In the genomic region with DNA sequence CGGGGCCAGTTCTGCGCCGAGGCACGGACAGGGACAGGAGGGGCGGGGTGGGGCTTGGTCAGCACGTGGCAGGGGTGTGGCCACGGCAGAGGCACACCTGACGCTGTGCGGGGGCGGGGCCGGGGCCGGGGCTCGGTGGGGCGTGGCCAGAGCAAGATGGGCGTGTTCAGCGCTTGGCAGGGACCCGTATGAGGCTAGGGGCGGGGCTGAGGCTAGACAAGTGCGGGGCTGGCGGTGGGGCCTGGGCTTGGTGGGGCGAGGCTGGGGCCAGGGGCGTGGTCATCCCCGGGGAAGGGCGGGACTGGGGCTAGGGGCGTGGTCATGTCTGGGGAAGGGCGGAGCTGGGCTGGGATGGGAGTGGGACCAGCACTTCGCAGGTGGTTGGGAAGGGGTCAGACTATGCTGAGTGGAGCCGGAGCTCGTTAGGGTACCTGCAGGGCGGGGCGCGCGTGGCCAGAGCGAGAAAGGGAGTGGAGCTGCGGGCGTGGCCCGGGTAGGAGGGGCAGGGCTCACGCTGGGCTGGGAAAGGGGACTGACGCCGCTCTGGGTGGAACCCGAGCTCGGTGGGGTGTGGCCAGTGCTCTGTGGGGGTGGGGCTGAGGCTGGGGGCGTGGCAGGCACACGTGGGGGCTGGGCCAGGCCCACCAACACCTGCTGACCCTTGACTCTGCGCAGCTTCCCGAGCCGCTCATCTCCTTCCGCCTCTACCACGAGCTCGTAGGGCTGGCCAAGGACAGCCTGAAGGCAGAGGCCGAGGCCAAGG, we compare ENCODE assay signal across 1 cellular context.
TF ChIP-seq lines count a peak whose summit lies in the region.

No MANE protein-coding gene starts in this region.

TF ChIP-seq in K562, 482 proteins besides CTCF, POLR2A, EP300 and RAD21 (continued from another document and continues in another):
- TF ChIP-seq, protein P1, sequence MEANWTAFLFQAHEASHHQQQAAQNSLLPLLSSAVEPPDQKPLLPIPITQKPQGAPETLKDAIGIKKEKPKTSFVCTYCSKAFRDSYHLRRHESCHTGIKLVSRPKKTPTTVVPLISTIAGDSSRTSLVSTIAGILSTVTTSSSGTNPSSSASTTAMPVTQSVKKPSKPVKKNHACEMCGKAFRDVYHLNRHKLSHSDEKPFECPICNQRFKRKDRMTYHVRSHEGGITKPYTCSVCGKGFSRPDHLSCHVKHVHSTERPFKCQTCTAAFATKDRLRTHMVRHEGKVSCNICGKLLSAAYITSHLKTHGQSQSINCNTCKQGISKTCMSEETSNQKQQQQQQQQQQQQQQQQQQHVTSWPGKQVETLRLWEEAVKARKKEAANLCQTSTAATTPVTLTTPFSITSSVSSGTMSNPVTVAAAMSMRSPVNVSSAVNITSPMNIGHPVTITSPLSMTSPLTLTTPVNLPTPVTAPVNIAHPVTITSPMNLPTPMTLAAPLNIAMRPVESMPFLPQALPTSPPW (CRISPR knock-in tag; IDR thresholded peaks at IDR 0.05): peak; percentile 85
- no peak for TF ChIP-seq ZNF347 (CRISPR knock-in tag; IDR thresholded peaks at IDR 0.05; ENCODE audit: low read depth)
- no peak for TF ChIP-seq JUN (IDR thresholded peaks at IDR 0.05; ENCODE audit: borderline replicate concordance, low read depth, low read length)
- TF ChIP-seq JUN (CRISPR knock-in tag; IDR thresholded peaks at IDR 0.05; ENCODE audit: borderline replicate concordance): 0 out of 2 replicates have a peak, but pooled peaks have one; percentile 51
- TF ChIP-seq ELF4 (CRISPR knock-in tag; IDR thresholded peaks at IDR 0.05): peak; percentile 42; the same call in 1 of the 2 replicates
- TF ChIP-seq TRIM28 (IDR thresholded peaks at IDR 0.05): no peak
- TF ChIP-seq, protein P2, sequence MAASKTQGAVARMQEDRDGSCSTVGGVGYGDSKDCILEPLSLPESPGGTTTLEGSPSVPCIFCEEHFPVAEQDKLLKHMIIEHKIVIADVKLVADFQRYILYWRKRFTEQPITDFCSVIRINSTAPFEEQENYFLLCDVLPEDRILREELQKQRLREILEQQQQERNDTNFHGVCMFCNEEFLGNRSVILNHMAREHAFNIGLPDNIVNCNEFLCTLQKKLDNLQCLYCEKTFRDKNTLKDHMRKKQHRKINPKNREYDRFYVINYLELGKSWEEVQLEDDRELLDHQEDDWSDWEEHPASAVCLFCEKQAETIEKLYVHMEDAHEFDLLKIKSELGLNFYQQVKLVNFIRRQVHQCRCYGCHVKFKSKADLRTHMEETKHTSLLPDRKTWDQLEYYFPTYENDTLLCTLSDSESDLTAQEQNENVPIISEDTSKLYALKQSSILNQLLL (CRISPR knock-in tag; IDR thresholded peaks at IDR 0.05; ENCODE audit: borderline replicate concordance): no peak
- TF ChIP-seq, protein P3, sequence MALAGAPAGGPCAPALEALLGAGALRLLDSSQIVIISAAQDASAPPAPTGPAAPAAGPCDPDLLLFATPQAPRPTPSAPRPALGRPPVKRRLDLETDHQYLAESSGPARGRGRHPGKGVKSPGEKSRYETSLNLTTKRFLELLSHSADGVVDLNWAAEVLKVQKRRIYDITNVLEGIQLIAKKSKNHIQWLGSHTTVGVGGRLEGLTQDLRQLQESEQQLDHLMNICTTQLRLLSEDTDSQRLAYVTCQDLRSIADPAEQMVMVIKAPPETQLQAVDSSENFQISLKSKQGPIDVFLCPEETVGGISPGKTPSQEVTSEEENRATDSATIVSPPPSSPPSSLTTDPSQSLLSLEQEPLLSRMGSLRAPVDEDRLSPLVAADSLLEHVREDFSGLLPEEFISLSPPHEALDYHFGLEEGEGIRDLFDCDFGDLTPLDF (CRISPR knock-in tag; IDR thresholded peaks at IDR 0.05): 0 out of 2 replicates have a peak, but pooled peaks have one; percentile 54
- TF ChIP-seq NR3C1 (CRISPR knock-in tag; IDR thresholded peaks at IDR 0.05): no peak
- TF ChIP-seq SIN3A (IDR thresholded peaks at IDR 0.05; ENCODE audit: borderline replicate concordance in 2 of 2, control insufficient read depth in 1 of 2, low read depth in 2 of 2, low read length in 2 of 2): peak; percentile 90 to 95; a peak in 3 of 4 replicates
- no peak for TF ChIP-seq ZNF717 (CRISPR knock-in tag; IDR thresholded peaks at IDR 0.05)
- peak; percentile 23; the same call in 1 of the 2 replicates for TF ChIP-seq CEBPG (CRISPR knock-in tag; IDR thresholded peaks at IDR 0.05)
- TF ChIP-seq CEBPG (tag; conservative IDR thresholded peaks at IDR 0.05 in 1 of 2, IDR thresholded peaks at IDR 0.05 in 1 of 2): no peak
- TF ChIP-seq, protein P4, sequence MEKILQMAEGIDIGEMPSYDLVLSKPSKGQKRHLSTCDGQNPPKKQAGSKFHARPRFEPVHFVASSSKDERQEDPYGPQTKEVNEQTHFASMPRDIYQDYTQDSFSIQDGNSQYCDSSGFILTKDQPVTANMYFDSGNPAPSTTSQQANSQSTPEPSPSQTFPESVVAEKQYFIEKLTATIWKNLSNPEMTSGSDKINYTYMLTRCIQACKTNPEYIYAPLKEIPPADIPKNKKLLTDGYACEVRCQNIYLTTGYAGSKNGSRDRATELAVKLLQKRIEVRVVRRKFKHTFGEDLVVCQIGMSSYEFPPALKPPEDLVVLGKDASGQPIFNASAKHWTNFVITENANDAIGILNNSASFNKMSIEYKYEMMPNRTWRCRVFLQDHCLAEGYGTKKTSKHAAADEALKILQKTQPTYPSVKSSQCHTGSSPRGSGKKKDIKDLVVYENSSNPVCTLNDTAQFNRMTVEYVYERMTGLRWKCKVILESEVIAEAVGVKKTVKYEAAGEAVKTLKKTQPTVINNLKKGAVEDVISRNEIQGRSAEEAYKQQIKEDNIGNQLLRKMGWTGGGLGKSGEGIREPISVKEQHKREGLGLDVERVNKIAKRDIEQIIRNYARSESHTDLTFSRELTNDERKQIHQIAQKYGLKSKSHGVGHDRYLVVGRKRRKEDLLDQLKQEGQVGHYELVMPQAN (IDR thresholded peaks at IDR 0.05; ENCODE audit: borderline replicate concordance): peak; percentile 89
- TF ChIP-seq, protein P5, sequence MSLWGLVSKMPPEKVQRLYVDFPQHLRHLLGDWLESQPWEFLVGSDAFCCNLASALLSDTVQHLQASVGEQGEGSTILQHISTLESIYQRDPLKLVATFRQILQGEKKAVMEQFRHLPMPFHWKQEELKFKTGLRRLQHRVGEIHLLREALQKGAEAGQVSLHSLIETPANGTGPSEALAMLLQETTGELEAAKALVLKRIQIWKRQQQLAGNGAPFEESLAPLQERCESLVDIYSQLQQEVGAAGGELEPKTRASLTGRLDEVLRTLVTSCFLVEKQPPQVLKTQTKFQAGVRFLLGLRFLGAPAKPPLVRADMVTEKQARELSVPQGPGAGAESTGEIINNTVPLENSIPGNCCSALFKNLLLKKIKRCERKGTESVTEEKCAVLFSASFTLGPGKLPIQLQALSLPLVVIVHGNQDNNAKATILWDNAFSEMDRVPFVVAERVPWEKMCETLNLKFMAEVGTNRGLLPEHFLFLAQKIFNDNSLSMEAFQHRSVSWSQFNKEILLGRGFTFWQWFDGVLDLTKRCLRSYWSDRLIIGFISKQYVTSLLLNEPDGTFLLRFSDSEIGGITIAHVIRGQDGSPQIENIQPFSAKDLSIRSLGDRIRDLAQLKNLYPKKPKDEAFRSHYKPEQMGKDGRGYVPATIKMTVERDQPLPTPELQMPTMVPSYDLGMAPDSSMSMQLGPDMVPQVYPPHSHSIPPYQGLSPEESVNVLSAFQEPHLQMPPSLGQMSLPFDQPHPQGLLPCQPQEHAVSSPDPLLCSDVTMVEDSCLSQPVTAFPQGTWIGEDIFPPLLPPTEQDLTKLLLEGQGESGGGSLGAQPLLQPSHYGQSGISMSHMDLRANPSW (CRISPR knock-in tag; IDR thresholded peaks at IDR 0.05): no peak
- TF ChIP-seq ATF7 (IDR thresholded peaks at IDR 0.05): peak; percentile 28; the same call in 1 of the 2 replicates
- peak; percentile 96 for TF ChIP-seq SP1 (CRISPR knock-in tag; IDR thresholded peaks at IDR 0.05)
- TF ChIP-seq, protein P6, sequence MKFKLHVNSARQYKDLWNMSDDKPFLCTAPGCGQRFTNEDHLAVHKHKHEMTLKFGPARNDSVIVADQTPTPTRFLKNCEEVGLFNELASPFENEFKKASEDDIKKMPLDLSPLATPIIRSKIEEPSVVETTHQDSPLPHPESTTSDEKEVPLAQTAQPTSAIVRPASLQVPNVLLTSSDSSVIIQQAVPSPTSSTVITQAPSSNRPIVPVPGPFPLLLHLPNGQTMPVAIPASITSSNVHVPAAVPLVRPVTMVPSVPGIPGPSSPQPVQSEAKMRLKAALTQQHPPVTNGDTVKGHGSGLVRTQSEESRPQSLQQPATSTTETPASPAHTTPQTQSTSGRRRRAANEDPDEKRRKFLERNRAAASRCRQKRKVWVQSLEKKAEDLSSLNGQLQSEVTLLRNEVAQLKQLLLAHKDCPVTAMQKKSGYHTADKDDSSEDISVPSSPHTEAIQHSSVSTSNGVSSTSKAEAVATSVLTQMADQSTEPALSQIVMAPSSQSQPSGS (CRISPR knock-in tag; IDR thresholded peaks at IDR 0.05): 0 out of 2 replicates have a peak, but pooled peaks have one; percentile 20
- TF ChIP-seq MECOM (CRISPR knock-in tag; IDR thresholded peaks at IDR 0.05): no peak
- no peak for TF ChIP-seq ETV6 (IDR thresholded peaks at IDR 0.05; ENCODE audit: borderline replicate concordance in 1 of 2, low read depth in 2 of 2, low read length in 1 of 2)
- no peak for TF ChIP-seq ETV6 (CRISPR knock-in tag; IDR thresholded peaks at IDR 0.05; ENCODE audit: borderline replicate concordance)
- TF ChIP-seq SAP30 (IDR thresholded peaks at IDR 0.05; ENCODE audit: borderline replicate concordance, insufficient read depth, low read depth, low read length, poor library complexity, severe bottlenecking): peak; percentile 92
- TF ChIP-seq, protein P7, sequence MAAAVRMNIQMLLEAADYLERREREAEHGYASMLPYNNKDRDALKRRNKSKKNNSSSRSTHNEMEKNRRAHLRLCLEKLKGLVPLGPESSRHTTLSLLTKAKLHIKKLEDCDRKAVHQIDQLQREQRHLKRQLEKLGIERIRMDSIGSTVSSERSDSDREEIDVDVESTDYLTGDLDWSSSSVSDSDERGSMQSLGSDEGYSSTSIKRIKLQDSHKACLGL (CRISPR knock-in tag; IDR thresholded peaks at IDR 0.05; ENCODE audit: borderline replicate concordance, poor library complexity, severe bottlenecking): peak; percentile 77
- TF ChIP-seq, protein P8, sequence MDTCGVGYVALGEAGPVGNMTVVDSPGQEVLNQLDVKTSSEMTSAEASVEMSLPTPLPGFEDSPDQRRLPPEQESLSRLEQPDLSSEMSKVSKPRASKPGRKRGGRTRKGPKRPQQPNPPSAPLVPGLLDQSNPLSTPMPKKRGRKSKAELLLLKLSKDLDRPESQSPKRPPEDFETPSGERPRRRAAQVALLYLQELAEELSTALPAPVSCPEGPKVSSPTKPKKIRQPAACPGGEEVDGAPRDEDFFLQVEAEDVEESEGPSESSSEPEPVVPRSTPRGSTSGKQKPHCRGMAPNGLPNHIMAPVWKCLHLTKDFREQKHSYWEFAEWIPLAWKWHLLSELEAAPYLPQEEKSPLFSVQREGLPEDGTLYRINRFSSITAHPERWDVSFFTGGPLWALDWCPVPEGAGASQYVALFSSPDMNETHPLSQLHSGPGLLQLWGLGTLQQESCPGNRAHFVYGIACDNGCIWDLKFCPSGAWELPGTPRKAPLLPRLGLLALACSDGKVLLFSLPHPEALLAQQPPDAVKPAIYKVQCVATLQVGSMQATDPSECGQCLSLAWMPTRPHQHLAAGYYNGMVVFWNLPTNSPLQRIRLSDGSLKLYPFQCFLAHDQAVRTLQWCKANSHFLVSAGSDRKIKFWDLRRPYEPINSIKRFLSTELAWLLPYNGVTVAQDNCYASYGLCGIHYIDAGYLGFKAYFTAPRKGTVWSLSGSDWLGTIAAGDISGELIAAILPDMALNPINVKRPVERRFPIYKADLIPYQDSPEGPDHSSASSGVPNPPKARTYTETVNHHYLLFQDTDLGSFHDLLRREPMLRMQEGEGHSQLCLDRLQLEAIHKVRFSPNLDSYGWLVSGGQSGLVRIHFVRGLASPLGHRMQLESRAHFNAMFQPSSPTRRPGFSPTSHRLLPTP (IDR thresholded peaks at IDR 0.05; ENCODE audit: borderline replicate concordance, extremely low read depth, insufficient read length): no peak
- TF ChIP-seq KAT8 (IDR thresholded peaks at IDR 0.05; ENCODE audit: low read depth): no peak
- 0 out of 2 replicates have a peak, but pooled peaks have one; percentile 38 for TF ChIP-seq MED1 (CRISPR knock-in tag; IDR thresholded peaks at IDR 0.05; ENCODE audit: borderline replicate concordance)
- TF ChIP-seq ETV5 (CRISPR knock-in tag; IDR thresholded peaks at IDR 0.05; ENCODE audit: low read depth): 0 out of 2 replicates have a peak, but pooled peaks have one; percentile 35
- peak; percentile 62 for TF ChIP-seq RBBP5 (IDR thresholded peaks at IDR 0.05; ENCODE audit: borderline replicate concordance, insufficient read depth, low read length, poor library complexity, severe bottlenecking)
- TF ChIP-seq BHLHE40 (IDR thresholded peaks at IDR 0.05; ENCODE audit: low read length): peak; percentile 93
- peak; percentile 48 for TF ChIP-seq CCNT2 (IDR thresholded peaks at IDR 0.05; ENCODE audit: borderline replicate concordance, extremely low read depth, insufficient read length, low read depth, low read length)
- TF ChIP-seq, protein P9, sequence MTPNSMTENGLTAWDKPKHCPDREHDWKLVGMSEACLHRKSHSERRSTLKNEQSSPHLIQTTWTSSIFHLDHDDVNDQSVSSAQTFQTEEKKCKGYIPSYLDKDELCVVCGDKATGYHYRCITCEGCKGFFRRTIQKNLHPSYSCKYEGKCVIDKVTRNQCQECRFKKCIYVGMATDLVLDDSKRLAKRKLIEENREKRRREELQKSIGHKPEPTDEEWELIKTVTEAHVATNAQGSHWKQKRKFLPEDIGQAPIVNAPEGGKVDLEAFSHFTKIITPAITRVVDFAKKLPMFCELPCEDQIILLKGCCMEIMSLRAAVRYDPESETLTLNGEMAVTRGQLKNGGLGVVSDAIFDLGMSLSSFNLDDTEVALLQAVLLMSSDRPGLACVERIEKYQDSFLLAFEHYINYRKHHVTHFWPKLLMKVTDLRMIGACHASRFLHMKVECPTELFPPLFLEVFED (CRISPR knock-in tag; conservative IDR thresholded peaks at IDR 0.05): 0 out of 2 replicates have a peak, but pooled peaks have one; percentile 41
- TF ChIP-seq, protein P10, sequence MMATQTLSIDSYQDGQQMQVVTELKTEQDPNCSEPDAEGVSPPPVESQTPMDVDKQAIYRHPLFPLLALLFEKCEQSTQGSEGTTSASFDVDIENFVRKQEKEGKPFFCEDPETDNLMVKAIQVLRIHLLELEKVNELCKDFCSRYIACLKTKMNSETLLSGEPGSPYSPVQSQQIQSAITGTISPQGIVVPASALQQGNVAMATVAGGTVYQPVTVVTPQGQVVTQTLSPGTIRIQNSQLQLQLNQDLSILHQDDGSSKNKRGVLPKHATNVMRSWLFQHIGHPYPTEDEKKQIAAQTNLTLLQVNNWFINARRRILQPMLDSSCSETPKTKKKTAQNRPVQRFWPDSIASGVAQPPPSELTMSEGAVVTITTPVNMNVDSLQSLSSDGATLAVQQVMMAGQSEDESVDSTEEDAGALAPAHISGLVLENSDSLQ (IDR thresholded peaks at IDR 0.05): peak; percentile 41
- TF ChIP-seq, protein P11, sequence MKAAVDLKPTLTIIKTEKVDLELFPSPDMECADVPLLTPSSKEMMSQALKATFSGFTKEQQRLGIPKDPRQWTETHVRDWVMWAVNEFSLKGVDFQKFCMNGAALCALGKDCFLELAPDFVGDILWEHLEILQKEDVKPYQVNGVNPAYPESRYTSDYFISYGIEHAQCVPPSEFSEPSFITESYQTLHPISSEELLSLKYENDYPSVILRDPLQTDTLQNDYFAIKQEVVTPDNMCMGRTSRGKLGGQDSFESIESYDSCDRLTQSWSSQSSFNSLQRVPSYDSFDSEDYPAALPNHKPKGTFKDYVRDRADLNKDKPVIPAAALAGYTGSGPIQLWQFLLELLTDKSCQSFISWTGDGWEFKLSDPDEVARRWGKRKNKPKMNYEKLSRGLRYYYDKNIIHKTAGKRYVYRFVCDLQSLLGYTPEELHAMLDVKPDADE (conservative IDR thresholded peaks at IDR 0.05; ENCODE audit: control insufficient read depth, low read depth, low read length): peak; percentile 83
- no peak for TF ChIP-seq RHOXF2B (CRISPR knock-in tag; conservative IDR thresholded peaks at IDR 0.05)
- TF ChIP-seq MAZ (CRISPR knock-in tag; conservative IDR thresholded peaks at IDR 0.05 in 1 of 2, IDR thresholded peaks at IDR 0.05 in 1 of 2): peak in 1 of 2 experiments; percentile 79; a peak in 2 of 4 replicates
- no peak for TF ChIP-seq SIX5 (IDR thresholded peaks at IDR 0.05; ENCODE audit: borderline replicate concordance in 1 of 2, insufficient read depth in 1 of 2, low read depth in 1 of 2, low read length in 2 of 2)
